ENCODE assay signal across 10 cellular contexts in the genomic region with DNA sequence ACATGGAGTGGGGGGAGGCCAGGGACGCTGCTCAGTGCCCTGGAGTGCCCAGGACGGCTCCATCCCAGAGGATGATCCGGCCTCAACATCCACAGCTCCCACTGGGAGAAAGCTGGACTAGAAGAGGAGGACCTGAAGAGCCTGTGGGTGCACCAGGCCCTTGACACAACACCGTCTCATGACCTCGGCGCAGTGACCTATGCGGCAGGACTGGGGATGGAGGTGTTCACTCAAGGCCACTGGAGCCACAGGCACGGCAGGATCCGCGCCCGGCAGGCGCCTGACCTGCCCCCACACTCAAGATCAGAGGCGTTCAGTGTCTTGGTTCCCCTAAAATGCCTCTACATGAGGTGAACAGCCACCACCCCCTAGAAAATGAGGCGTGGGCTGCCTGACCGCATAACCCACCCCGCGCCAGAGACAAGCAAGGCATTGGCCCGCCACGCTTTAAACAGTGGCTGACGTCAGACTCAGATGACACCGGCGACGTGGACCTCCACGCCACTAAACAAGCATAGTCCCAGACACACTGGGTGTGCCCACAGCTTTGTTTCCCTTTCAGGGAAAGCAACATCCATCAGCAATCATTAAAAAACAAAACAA. TPM values are rescaled to one million over a fixed set of nuclear protein-coding genes. Genes with fewer than 3 reads are reported as not detected.
A peak's percentile ranks its signal among the peaks of the same experiment; 100 is the strongest.
DNase-seq lines count a peak whose midpoint lies in the region; ATAC-seq and TF ChIP-seq lines count a peak whose summit lies in the region.
"Had no signal": no experiment of that assay in that cellular context is flagged by ENCODE, and none has a peak within 500 bp of the region (broad histone marks: within the 10 kb centered on the region; RNA-seq: fewer than 3 reads in every experiment).

No MANE protein-coding gene starts in this region.

- BruUV-seq in MCF 10A (replicated peaks; lab: Mats Ljungman, UMichigan) = no TSS peak
- BruUV-seq in mammary epithelial cell (replicated peaks; lab: Mats Ljungman, UMichigan) = no TSS peak

- no peak for ATAC-seq in naive B cell (ENCODE audit: low read depth in 2 of 2)
- ATAC-seq in HG02759 (IDR thresholded peaks at IDR 0.05; ENCODE audit: unreplicated experiment) = no peak
- no peak for ATAC-seq in GM21526 (IDR thresholded peaks at IDR 0.05; ENCODE audit: low FRiP score, unreplicated experiment)

- H3K9me3 Mint-ChIP-seq in MCF 10A (ENCODE audit: unreplicated experiment) (no peaks in the 10 kb centered on the region), naive B cell (no peaks in the 10 kb centered on the region), type B pancreatic cell (no peaks in the 10 kb centered on the region)

- no peak overlapping the region for H3K9ac ChIP-seq in mammary epithelial cell (ENCODE audit: insufficient read depth, low read length)

- H2AFZ ChIP-seq in mammary epithelial cell (ENCODE audit: low read depth, low read length) = no peak overlapping the region

- DNase-seq in MCF 10A (ENCODE audit: unreplicated experiment) (no peak), mammary epithelial cell (no peak), dermis microvascular lymphatic vessel endothelial cell (ENCODE audit: low read depth in 2 of 2) (peak; percentile 43 to 55), naive B cell (no peak), type B pancreatic cell (ENCODE audit: extremely low spot score, unreplicated experiment) (no peak), iPS-NIHi11 (ENCODE audit: low spot score) (no peak)
- DNase-seq: amniotic stem cell, SW 1271 had no signal

- H3K4me3 Mint-ChIP-seq in MCF 10A (ENCODE audit: unreplicated experiment) = no peak overlapping the region
- H3K4me3 Mint-ChIP-seq in naive B cell = peak overlapping the region; percentile 64 to 95 (median 74)
- H3K4me3 Mint-ChIP-seq in type B pancreatic cell = peak overlapping the region; percentile 9

- WGBS in mammary epithelial cell (ENCODE audit: low coverage, missing lambda C conversion rate) = 87% methylated on average over 21 of the region's 24 CpGs

- H3K36me3 Mint-ChIP-seq in MCF 10A (ENCODE audit: insufficient read depth, unreplicated experiment) (peaks cover 22% of the 10 kb centered on the region), naive B cell (peaks cover 0 to 1% of the 10 kb centered on the region in 2 donors), type B pancreatic cell (peaks cover 6% of the 10 kb centered on the region)

- intact Hi-C loops in MCF 10A (cut with micrococcal nuclease) = no loop called here
- intact Hi-C loops in mammary epithelial cell (cut with micrococcal nuclease) = no loop called here

- no peaks in the 10 kb centered on the region for H3K27me3 ChIP-seq in mammary epithelial cell (ENCODE audit: insufficient read depth, low read length)

- H3K27me3 Mint-ChIP-seq in MCF 10A (ENCODE audit: insufficient read depth, unreplicated experiment) (no peaks in the 10 kb centered on the region), naive B cell (no peaks in the 10 kb centered on the region), type B pancreatic cell (no peaks in the 10 kb centered on the region)

- H3K9me3 ChIP-seq in mammary epithelial cell (replicated peaks; ENCODE audit: insufficient read depth, low read length) = no peaks in the 10 kb centered on the region

- H3K4me2 ChIP-seq in mammary epithelial cell (ENCODE audit: insufficient read depth, low read depth, low read length) = no peak overlapping the region

- no peak overlapping the region for H3K27ac ChIP-seq in mammary epithelial cell (ENCODE audit: insufficient read depth, low read depth, low read length)

- POLR2A ChIA-PET in MCF 10A (lab: Yijun Ruan, JAX) = interaction anchor here (1.2 kb wide), 1 partner anchor 10 kb away, joined by 4 read pairs; a partner anchor contains a TSS

- in situ Hi-C loops in mammary epithelial cell (cut with MboI; ENCODE audit: low sequenced_read_pairs in 2 of 2) = no loop called here

- dilution Hi-C loops in mammary epithelial cell (cut with HindIII; ENCODE audit: low sequenced_read_pairs) = no loop called here

- no peak overlapping the region for H3K4me3 ChIP-seq in mammary epithelial cell (replicated peaks in 1 of 3; ENCODE audit: insufficient read depth in 1 of 3, low read depth in 2 of 3, low read length in 3 of 3)

- peak overlapping the region; percentile 81 for H3K27ac Mint-ChIP-seq in MCF 10A (ENCODE audit: low read depth, unreplicated experiment)
- H3K27ac Mint-ChIP-seq in naive B cell = peak overlapping the region; percentile 94 to 99 (median 97)
- peak overlapping the region; percentile 63 for H3K27ac Mint-ChIP-seq in type B pancreatic cell

- H4K20me1 ChIP-seq in mammary epithelial cell (ENCODE audit: insufficient read depth, low read length) = peaks cover 4% of the 10 kb centered on the region

- peaks cover 94% of the 10 kb centered on the region for H3K79me2 ChIP-seq in mammary epithelial cell (ENCODE audit: insufficient read depth, low read length)

- H3K36me3 ChIP-seq in mammary epithelial cell (ENCODE audit: insufficient read depth, low read length) = no peaks in the 10 kb centered on the region

- CTCF ChIA-PET in MCF 10A (lab: Yijun Ruan, JAX) = no interaction called here
- CTCF ChIA-PET in mammary epithelial cell (lab: Charles Lee; ENCODE audit: low non-redundant PET) = interaction anchor here (0.6 kb wide), 2 partner anchors 138 to 501 kb away, joined by 3 to 26 read pairs; no protein-coding TSS in a partner anchor

- TF ChIP-seq CTCF in MCF 10A (IDR thresholded peaks at IDR 0.05; ENCODE audit: unreplicated experiment) (no peak), mammary epithelial cell (conservative IDR thresholded peaks at IDR 0.05 in 1 of 2, IDR thresholded peaks at IDR 0.05 in 1 of 2; ENCODE audit: extremely low read depth in 1 of 2, insufficient read depth in 1 of 2, low read depth in 1 of 2, low read length in 2 of 2) (no peak), type B pancreatic cell (conservative IDR thresholded peaks at IDR 0.05) (no peak)

- H3K4me1 Mint-ChIP-seq in MCF 10A (ENCODE audit: insufficient read depth, unreplicated experiment) = peaks cover 12% of the 10 kb centered on the region
- H3K4me1 Mint-ChIP-seq in naive B cell = peaks cover 22 to 43% (median 32%) of the 10 kb centered on the region in 3 donors
- H3K4me1 Mint-ChIP-seq in type B pancreatic cell (ENCODE audit: unreplicated experiment) = peaks cover 20% of the 10 kb centered on the region

- no peaks in the 10 kb centered on the region for H3K4me1 ChIP-seq in mammary epithelial cell (ENCODE audit: insufficient read depth, low read length)

RNA-seq across cellular contexts. Expression of a gene that starts 8.0 kb away (rescaled TPM):
- total RNA-seq in MCF 10A (2022) (63.2 and 66.6 TPM in 2 replicates), mammary epithelial cell (10 to 100 TPM; 52.5 to 71.3 TPM), dermis microvascular lymphatic vessel endothelial cell (31.6 and 42.2 TPM in 2 replicates), type B pancreatic cell (ENCODE audit: low replicate concordance) (55.9 and 64.4 TPM in 2 replicates)
- polyA plus RNA-seq in mammary epithelial cell (101 TPM), naive B cell (ENCODE audit: low read depth in 6 of 6) (10 to 100 TPM; 18.6 to 38.7 (median 26.3) TPM)
- 132 TPM for polyA minus RNA-seq in mammary epithelial cell

RNA-seq across cellular contexts. Expression of a gene that starts 10.2 kb away (rescaled TPM):
- total RNA-seq in MCF 10A (2022) (93.7 and 114 TPM in 2 replicates), mammary epithelial cell (10 to 100 TPM; 63.7 to 100.0 TPM), dermis microvascular lymphatic vessel endothelial cell (60.2 and 64.6 TPM in 2 replicates), type B pancreatic cell (ENCODE audit: low replicate concordance) (85.9 and 109 TPM in 2 replicates)
- polyA plus RNA-seq in mammary epithelial cell (94.8 TPM), naive B cell (ENCODE audit: low read depth in 6 of 6) (10 to 100 TPM; 22.4 to 42.2 (median 38.5) TPM)
- polyA minus RNA-seq in mammary epithelial cell = 130 TPM

RNA-seq across cellular contexts. Expression of a gene that starts 35.2 kb away (rescaled TPM):
- total RNA-seq in MCF 10A (2022) = 21.3 and 29.9 TPM in 2 replicates
- 10 to 100 TPM; 32.6 to 34.7 TPM for total RNA-seq in mammary epithelial cell
- polyA plus RNA-seq in mammary epithelial cell = 24.8 TPM
- polyA minus RNA-seq in mammary epithelial cell = 46.4 TPM
- 14.2 and 21.7 TPM in 2 replicates for total RNA-seq in dermis microvascular lymphatic vessel endothelial cell
- 10 to 100 TPM; 56.2 to 88.7 (median 60.5) TPM for polyA plus RNA-seq in naive B cell (ENCODE audit: low read depth in 6 of 6)
- 32.0 and 33.1 TPM in 2 replicates for total RNA-seq in type B pancreatic cell (ENCODE audit: low replicate concordance)

RNA-seq across cellular contexts. Expression of a gene that starts 44.6 kb away (rescaled TPM):
- total RNA-seq in MCF 10A (2022) (3.1 and 4.0 TPM in 2 replicates), mammary epithelial cell (1 to 10 TPM; 4.0 to 5.8 TPM), dermis microvascular lymphatic vessel endothelial cell (2.1 and 3.9 TPM in 2 replicates), type B pancreatic cell (ENCODE audit: low replicate concordance) (8.1 and 9.4 TPM in 2 replicates)
- polyA plus RNA-seq in mammary epithelial cell (1.8 TPM), naive B cell (ENCODE audit: low read depth in 6 of 6) (1 to 10 TPM in 5 of 6 donors, under 1 TPM in 1; 0.70 to 6.3 (median 3.0) TPM)
- 2.5 TPM for polyA minus RNA-seq in mammary epithelial cell

RNA-seq across cellular contexts. Expression of a gene that starts 53.9 kb away (rescaled TPM):
- total RNA-seq in MCF 10A (2022) (0.37 and 0.74 TPM in 2 replicates), mammary epithelial cell (1 to 10 TPM in 1 of 2 donors, under 1 TPM in 1; 0.42 to 4.3 TPM), dermis microvascular lymphatic vessel endothelial cell (0.13 TPM in 2 replicates), type B pancreatic cell (ENCODE audit: low replicate concordance) (5.9 and 10.4 TPM in 2 replicates)
- polyA plus RNA-seq in mammary epithelial cell (0.09 TPM), naive B cell (ENCODE audit: low read depth in 6 of 6) (1 to 10 TPM in 5 of 6 donors, under 1 TPM in 1; 0.92 to 2.7 (median 1.5) TPM)
- not detected for polyA minus RNA-seq in mammary epithelial cell

Comparison
In these comparisons a context has a peak if more than half of its experiments do, and no peak if none do; other contexts are left out.
1. DNase-seq: peak in dermis microvascular lymphatic vessel endothelial cell (2 of 2); none in MCF 10A (single experiment), mammary epithelial cell (single experiment), naive B cell (single experiment), type B pancreatic cell (single experiment) and iPS-NIHi11 (single experiment).
2. Peak in every context shown above with its lines, with median percentiles within 50 percentile points of each other: H3K27ac Mint-ChIP-seq.